In genomic region chr9:130665431-130666392, GRCh38 we compare ENCODE assay signal across 12 cellular contexts. TPM values are rescaled to one million over a fixed set of nuclear protein-coding genes. Genes with fewer than 3 reads are reported as not detected.
DNase-seq lines count a peak whose midpoint lies in the region; ATAC-seq, FAIRE-seq and TF ChIP-seq lines count a peak whose summit lies in the region.
"Had no signal": no experiment of that assay in that cellular context is flagged by ENCODE, and none has a peak within 500 bp of the region (broad histone marks: within the 10 kb centered on the region; RNA-seq: fewer than 3 reads in every experiment).

No MANE protein-coding gene starts in this region.

- no peaks in the 10 kb centered on the region for H3K9me3 Mint-ChIP-seq in CD8-positive, alpha-beta memory T cell
- H3K9me3 Mint-ChIP-seq in astrocyte (ENCODE audit: unreplicated experiment), result peaks cover 3% of the 10 kb centered on the region
- H3K9me3 Mint-ChIP-seq in naive thymus-derived CD8-positive, alpha-beta T cell, result no peaks in the 10 kb centered on the region

- ATAC-seq in naive thymus-derived CD8-positive, alpha-beta T cell, result peak; percentile 24 to 50
- ATAC-seq in HG02870 (IDR thresholded peaks at IDR 0.05; ENCODE audit: unreplicated experiment), result no peak

- H3K4me1 Mint-ChIP-seq in CD8-positive, alpha-beta memory T cell, result peaks cover 14 to 40% (median 19%) of the 10 kb centered on the region in 3 donors
- H3K4me1 Mint-ChIP-seq in astrocyte (ENCODE audit: low read depth, unreplicated experiment), result no peaks in the 10 kb centered on the region
- H3K4me1 Mint-ChIP-seq in naive thymus-derived CD8-positive, alpha-beta T cell, result peaks cover 8 to 28% (median 24%) of the 10 kb centered on the region in 4 donors

- FAIRE-seq in astrocyte (lab: Jason Lieb, UNC) (no peak), H54 (lab: Jason Lieb, UNC) (no peak)
- FAIRE-seq: TTC549 had no signal

- in situ Hi-C loops in GM23248 (cut with MboI), result no loop called here

- H3K9me2 ChIP-seq in GM23248 (ENCODE audit: insufficient read depth), result no peaks in the 10 kb centered on the region

- H3K9ac ChIP-seq in GM23248, result no peak overlapping the region
- no peak overlapping the region for H3K9ac ChIP-seq in astrocyte (ENCODE audit: low read length)

- H3F3A ChIP-seq in GM23248 (ENCODE audit: insufficient read depth), result no peaks in the 10 kb centered on the region

- no peaks in the 10 kb centered on the region for H3K9me3 ChIP-seq in CD8-positive, alpha-beta memory T cell (ENCODE audit: low read length)
- no peaks in the 10 kb centered on the region for H3K9me3 ChIP-seq in GM23248 (ENCODE audit: low read depth)
- H3K9me3 ChIP-seq in astrocyte (ENCODE audit: insufficient read depth, low read depth, low read length), result peaks cover 5% of the 10 kb centered on the region

- no peak for TF ChIP-seq CTCF in astrocyte (IDR thresholded peaks at IDR 0.05; ENCODE audit: insufficient read depth, low read depth, low read length)

- WGBS in GM23248 (ENCODE audit: low coverage in 1 of 2, low lambda C conversion rate in 2 of 2, missing lambda C conversion rate in 2 of 2), 2 experiments, result 8% methylated on average over 55 to 61 of the region's 61 CpGs

- no peak for DNase-seq in CD8-positive, alpha-beta memory T cell
- peak; percentile 40 for DNase-seq in GM23248
- DNase-seq in astrocyte (ENCODE audit: low read depth), result no peak
- DNase-seq in naive thymus-derived CD8-positive, alpha-beta T cell, result no peak
- no peak for DNase-seq in H54 (ENCODE audit: insufficient read length, low spot score)
- DNase-seq in globus pallidus (ENCODE audit: low spot score), result no peak
- no peak for DNase-seq in GF-D8 (lab: John Stamatoyannopoulos, UW)
- DNase-seq: aorta, NCI-H1048 had no signal

- H2AFZ ChIP-seq in GM23248 (no peak overlapping the region), astrocyte (ENCODE audit: low read depth, low read length) (no peak overlapping the region)

- no peaks in the 10 kb centered on the region for H3K79me2 ChIP-seq in GM23248 (ENCODE audit: insufficient read depth)
- H3K79me2 ChIP-seq in astrocyte (ENCODE audit: insufficient read depth, low read length), result no peaks in the 10 kb centered on the region

- H4K20me1 ChIP-seq in GM23248 (ENCODE audit: insufficient read depth) (no peaks in the 10 kb centered on the region), astrocyte (ENCODE audit: insufficient read depth, low read length) (peaks cover 26% of the 10 kb centered on the region)

- no peak for TF ChIP-seq POLR2A in H54 (IDR thresholded peaks at IDR 0.05; ENCODE audit: low read depth, low read length)

- POLR2A ChIA-PET in CD8-positive, alpha-beta memory T cell (lab: Charles Lee), result no interaction called here
- POLR2A ChIA-PET in naive thymus-derived CD8-positive, alpha-beta T cell (lab: Charles Lee), result interaction anchor here (0.5 to 1.5 kb wide), 2 partner anchors 27 to 203 kb away, joined by 3 to 4 read pairs; partner anchors contain the start of gene EXOSC2

- no peak overlapping the region for H3K27ac ChIP-seq in CD8-positive, alpha-beta memory T cell (ENCODE audit: low read depth, low read length)
- H3K27ac ChIP-seq in GM23248 (no peak overlapping the region), astrocyte (ENCODE audit: low read depth, low read length) (no peak overlapping the region)

- H3K4me3 ChIP-seq in CD8-positive, alpha-beta memory T cell (ENCODE audit: low read length), result no peak overlapping the region
- H3K4me3 ChIP-seq in GM23248 (no peak overlapping the region), astrocyte (ENCODE audit: insufficient read depth, low read depth, low read length) (no peak overlapping the region)

- H3K27ac Mint-ChIP-seq in CD8-positive, alpha-beta memory T cell, result peak overlapping the region in 1 of 8 donors; percentile 40
- peak overlapping the region; percentile 75 for H3K27ac Mint-ChIP-seq in astrocyte (ENCODE audit: unreplicated experiment)
- no peak overlapping the region for H3K27ac Mint-ChIP-seq in naive thymus-derived CD8-positive, alpha-beta T cell

- H3K27me3 Mint-ChIP-seq in CD8-positive, alpha-beta memory T cell, result peaks cover 36 to 54% of the 10 kb centered on the region in 2 donors
- peaks cover 55% of the 10 kb centered on the region for H3K27me3 Mint-ChIP-seq in astrocyte (ENCODE audit: low read depth, unreplicated experiment)
- peaks cover 17 to 66% (median 39%) of the 10 kb centered on the region in 5 donors for H3K27me3 Mint-ChIP-seq in naive thymus-derived CD8-positive, alpha-beta T cell

- H3K4me2 ChIP-seq in GM23248 (ENCODE audit: unreplicated experiment) (no peak overlapping the region), astrocyte (ENCODE audit: low read length) (no peak overlapping the region)

- H3K4me1 ChIP-seq in CD8-positive, alpha-beta memory T cell (ENCODE audit: insufficient read depth, low read length), result peaks cover 12% of the 10 kb centered on the region
- no peaks in the 10 kb centered on the region for H3K4me1 ChIP-seq in GM23248 (ENCODE audit: insufficient read depth)
- no peaks in the 10 kb centered on the region for H3K4me1 ChIP-seq in astrocyte (ENCODE audit: insufficient read depth, low read length)

- peak overlapping the region in 6 of 7 donors; percentile 43 to 85 (median 55) for H3K4me3 Mint-ChIP-seq in CD8-positive, alpha-beta memory T cell
- H3K4me3 Mint-ChIP-seq in astrocyte (ENCODE audit: unreplicated experiment), result no peak overlapping the region
- peak overlapping the region in 8 of 10 donors; percentile 37 to 81 (median 66) for H3K4me3 Mint-ChIP-seq in naive thymus-derived CD8-positive, alpha-beta T cell

- H3K36me3 ChIP-seq in CD8-positive, alpha-beta memory T cell (ENCODE audit: insufficient read depth, low read length), result no peaks in the 10 kb centered on the region
- H3K36me3 ChIP-seq in GM23248 (ENCODE audit: low read depth) (no peaks in the 10 kb centered on the region), astrocyte (ENCODE audit: insufficient read depth, low read length) (no peaks in the 10 kb centered on the region)

- CTCF ChIA-PET in CD8-positive, alpha-beta memory T cell (lab: Charles Lee), result interaction anchor here (2.1 kb wide), 1 partner anchor 17 kb away, joined by 6 read pairs; no protein-coding TSS in a partner anchor

- no peaks in the 10 kb centered on the region for H3K36me3 Mint-ChIP-seq in CD8-positive, alpha-beta memory T cell
- H3K36me3 Mint-ChIP-seq in astrocyte (ENCODE audit: low read depth, unreplicated experiment), result peaks cover 2% of the 10 kb centered on the region
- H3K36me3 Mint-ChIP-seq in naive thymus-derived CD8-positive, alpha-beta T cell, result peaks cover 0 to 7% (median 0%) of the 10 kb centered on the region in 3 donors

- H3K27me3 ChIP-seq in CD8-positive, alpha-beta memory T cell (ENCODE audit: insufficient read depth, low read length, poor library complexity, severe bottlenecking), result peaks cover 41% of the 10 kb centered on the region
- H3K27me3 ChIP-seq in GM23248 (replicated peaks; ENCODE audit: insufficient read depth) (peaks cover 68% of the 10 kb centered on the region), astrocyte (ENCODE audit: insufficient read depth, low read length) (peaks cover 63% of the 10 kb centered on the region)

RNA-seq across cellular contexts. Expression of gene PRDM12, which starts 1.3 kb away (rescaled TPM):
- total RNA-seq in CD8-positive, alpha-beta memory T cell, result under 1 TPM in 1 of 2 experiments, not detected in 1; 0.11 TPM
- not detected for polyA plus RNA-seq in CD8-positive, alpha-beta memory T cell
- not detected in 2 replicates for total RNA-seq in GM23248 (2014; rRNA removed; shearing (Covaris generic))
- not detected in 2 replicates for polyA plus RNA-seq in GM23248 (2016; fragmentation: Nextera tagmentation; extraction: Ambion mirVana)
- total RNA-seq in astrocyte, result 0.23 and 0.38 TPM in 2 replicates
- total RNA-seq in naive thymus-derived CD8-positive, alpha-beta T cell, result under 1 TPM in 1 of 2 experiments, not detected in 1; 0.13 TPM
- polyA plus RNA-seq in naive thymus-derived CD8-positive, alpha-beta T cell, result under 1 TPM in 1 of 3 donors, not detected in 2; 0.06 TPM
- total RNA-seq: aorta, mesenteric fat pad had no signal
- polyA plus RNA-seq: aorta had no signal

RNA-seq across cellular contexts. Expression of gene EXOSC2, which starts 27.9 kb away (rescaled TPM):
- 10 to 100 TPM; 83.5 to 88.4 TPM for total RNA-seq in CD8-positive, alpha-beta memory T cell
- polyA plus RNA-seq in CD8-positive, alpha-beta memory T cell, result 24.2 TPM
- total RNA-seq in GM23248 (2014; rRNA removed; shearing (Covaris generic)), result 18.1 and 21.6 TPM in 2 replicates
- 16.1 and 17.2 TPM in 2 replicates for polyA plus RNA-seq in GM23248 (2016; fragmentation: Nextera tagmentation; extraction: Ambion mirVana)
- total RNA-seq in astrocyte, result 21.0 and 28.1 TPM in 2 replicates
- total RNA-seq in naive thymus-derived CD8-positive, alpha-beta T cell, result 10 to 100 TPM; 66.9 to 71.3 TPM
- polyA plus RNA-seq in naive thymus-derived CD8-positive, alpha-beta T cell, result 10 to 100 TPM; 18.7 to 31.1 (median 25.0) TPM
